ENCODE assay signal across 1 cellular context in genomic region chr12:111444314-111444705, GRCh38.
A peak's percentile ranks its signal among the peaks of the same experiment; 100 is the strongest.
TF ChIP-seq lines count a peak whose summit lies in the region.

No MANE protein-coding gene starts in this region.

TF ChIP-seq in GM12878, 131 proteins besides CTCF, POLR2A, EP300 and RAD21 (continued from another document):
- peak; percentile 96 for TF ChIP-seq NFIC (IDR thresholded peaks at IDR 0.05; ENCODE audit: low read depth, low read length)
- TF ChIP-seq RFX5 (IDR thresholded peaks at IDR 0.05; ENCODE audit: low read depth, low read length): no peak
- TF ChIP-seq, protein P1, sequence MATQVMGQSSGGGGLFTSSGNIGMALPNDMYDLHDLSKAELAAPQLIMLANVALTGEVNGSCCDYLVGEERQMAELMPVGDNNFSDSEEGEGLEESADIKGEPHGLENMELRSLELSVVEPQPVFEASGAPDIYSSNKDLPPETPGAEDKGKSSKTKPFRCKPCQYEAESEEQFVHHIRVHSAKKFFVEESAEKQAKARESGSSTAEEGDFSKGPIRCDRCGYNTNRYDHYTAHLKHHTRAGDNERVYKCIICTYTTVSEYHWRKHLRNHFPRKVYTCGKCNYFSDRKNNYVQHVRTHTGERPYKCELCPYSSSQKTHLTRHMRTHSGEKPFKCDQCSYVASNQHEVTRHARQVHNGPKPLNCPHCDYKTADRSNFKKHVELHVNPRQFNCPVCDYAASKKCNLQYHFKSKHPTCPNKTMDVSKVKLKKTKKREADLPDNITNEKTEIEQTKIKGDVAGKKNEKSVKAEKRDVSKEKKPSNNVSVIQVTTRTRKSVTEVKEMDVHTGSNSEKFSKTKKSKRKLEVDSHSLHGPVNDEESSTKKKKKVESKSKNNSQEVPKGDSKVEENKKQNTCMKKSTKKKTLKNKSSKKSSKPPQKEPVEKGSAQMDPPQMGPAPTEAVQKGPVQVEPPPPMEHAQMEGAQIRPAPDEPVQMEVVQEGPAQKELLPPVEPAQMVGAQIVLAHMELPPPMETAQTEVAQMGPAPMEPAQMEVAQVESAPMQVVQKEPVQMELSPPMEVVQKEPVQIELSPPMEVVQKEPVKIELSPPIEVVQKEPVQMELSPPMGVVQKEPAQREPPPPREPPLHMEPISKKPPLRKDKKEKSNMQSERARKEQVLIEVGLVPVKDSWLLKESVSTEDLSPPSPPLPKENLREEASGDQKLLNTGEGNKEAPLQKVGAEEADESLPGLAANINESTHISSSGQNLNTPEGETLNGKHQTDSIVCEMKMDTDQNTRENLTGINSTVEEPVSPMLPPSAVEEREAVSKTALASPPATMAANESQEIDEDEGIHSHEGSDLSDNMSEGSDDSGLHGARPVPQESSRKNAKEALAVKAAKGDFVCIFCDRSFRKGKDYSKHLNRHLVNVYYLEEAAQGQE (IDR thresholded peaks at IDR 0.05; ENCODE audit: low read depth, low read length): no peak; the same call in 1 of the 2 replicates
- 0 out of 2 replicates have a peak, but pooled peaks have one; percentile 34 for TF ChIP-seq ZNF217 (IDR thresholded peaks at IDR 0.05)
- peak; percentile 67 for TF ChIP-seq POLR2AphosphoS5 (IDR thresholded peaks at IDR 0.05; ENCODE audit: low read length)
- TF ChIP-seq SP1 (IDR thresholded peaks at IDR 0.05; ENCODE audit: low read depth, low read length): peak; percentile 85
- TF ChIP-seq PKNOX1 (IDR thresholded peaks at IDR 0.05): no peak
- TF ChIP-seq, protein P2, sequence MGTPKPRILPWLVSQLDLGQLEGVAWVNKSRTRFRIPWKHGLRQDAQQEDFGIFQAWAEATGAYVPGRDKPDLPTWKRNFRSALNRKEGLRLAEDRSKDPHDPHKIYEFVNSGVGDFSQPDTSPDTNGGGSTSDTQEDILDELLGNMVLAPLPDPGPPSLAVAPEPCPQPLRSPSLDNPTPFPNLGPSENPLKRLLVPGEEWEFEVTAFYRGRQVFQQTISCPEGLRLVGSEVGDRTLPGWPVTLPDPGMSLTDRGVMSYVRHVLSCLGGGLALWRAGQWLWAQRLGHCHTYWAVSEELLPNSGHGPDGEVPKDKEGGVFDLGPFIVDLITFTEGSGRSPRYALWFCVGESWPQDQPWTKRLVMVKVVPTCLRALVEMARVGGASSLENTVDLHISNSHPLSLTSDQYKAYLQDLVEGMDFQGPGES (IDR thresholded peaks at IDR 0.05): no peak
- peak; percentile 43 to 66; a peak in 3 of 4 replicates for TF ChIP-seq BHLHE40 (IDR thresholded peaks at IDR 0.05; ENCODE audit: borderline replicate concordance in 1 of 2, low read depth in 2 of 2, low read length in 1 of 2)
- peak; percentile 53 for TF ChIP-seq BMI1 (IDR thresholded peaks at IDR 0.05; ENCODE audit: borderline replicate concordance)
- TF ChIP-seq JUNB (IDR thresholded peaks at IDR 0.05): peak; percentile 94
- peak; percentile 79 to 85 for TF ChIP-seq IKZF2 (IDR thresholded peaks at IDR 0.05)
- peak; percentile 100 for TF ChIP-seq RUNX3 (IDR thresholded peaks at IDR 0.05; ENCODE audit: low read length)
- TF ChIP-seq IRF4 (IDR thresholded peaks at IDR 0.05; ENCODE audit: low read depth, low read length): peak; percentile 97
- no peak for TF ChIP-seq SIN3A (IDR thresholded peaks at IDR 0.05; ENCODE audit: low read depth, low read length)
- TF ChIP-seq TBL1XR1 (IDR thresholded peaks at IDR 0.05; ENCODE audit: low read depth, low read length): peak; percentile 96
- TF ChIP-seq TCF12 (IDR thresholded peaks at IDR 0.05; ENCODE audit: low read depth, low read length): peak; percentile 99
- TF ChIP-seq NRF1 (conservative IDR thresholded peaks at IDR 0.05; ENCODE audit: low read depth, low read length): no peak
- TF ChIP-seq IKZF1 (conservative IDR thresholded peaks at IDR 0.05): peak; percentile 22
- TF ChIP-seq ESRRA (IDR thresholded peaks at IDR 0.05; ENCODE audit: low read length): 0 out of 2 replicates have a peak, but pooled peaks have one; percentile 30
- TF ChIP-seq CEBPB (IDR thresholded peaks at IDR 0.05; ENCODE audit: borderline replicate concordance in 1 of 2, low read depth in 2 of 2, low read length in 2 of 2): peak in 1 of 2 experiments; percentile 95; a peak in 1 of 4 replicates
- no peak for TF ChIP-seq SIX5 (IDR thresholded peaks at IDR 0.05; ENCODE audit: low read depth, low read length, severe bottlenecking)
